Comparison of ENCODE assay signal across 14 cellular contexts in genomic region chr17:77770331-77771105, GRCh38.
DNase-seq lines count a peak whose midpoint lies in the region; ATAC-seq, FAIRE-seq and TF ChIP-seq lines count a peak whose summit lies in the region.
"Had no signal": no experiment of that assay in that cellular context is flagged by ENCODE, and none has a peak within 500 bp of the region (broad histone marks: within the 10 kb centered on the region; RNA-seq: fewer than 3 reads in every experiment).

No MANE protein-coding gene starts in this region.

- H3K27me3 Mint-ChIP-seq in astrocyte (ENCODE audit: low read depth, unreplicated experiment) = peaks cover 52% of the 10 kb centered on the region

- peaks cover 13% of the 10 kb centered on the region for H3K27me3 ChIP-seq in astrocyte (ENCODE audit: insufficient read depth, low read length)

- FAIRE-seq in H54 (lab: Jason Lieb, UNC) = no peak
- peak; percentile 64 for FAIRE-seq in astrocyte (lab: Jason Lieb, UNC)

- H3K27ac Mint-ChIP-seq in astrocyte (ENCODE audit: unreplicated experiment) = peak overlapping the region; percentile 80
- H3K27ac Mint-ChIP-seq: CD4-positive, CD25-positive, alpha-beta regulatory T cell had no signal

- peak overlapping the region; percentile 47 for H3K27ac ChIP-seq in astrocyte (ENCODE audit: low read depth, low read length)
- H3K27ac ChIP-seq: prostate gland had no signal

- H3K4me2 ChIP-seq in astrocyte (ENCODE audit: low read length) = peak overlapping the region; percentile 39

- H3K9me3 ChIP-seq in astrocyte (ENCODE audit: insufficient read depth, low read depth, low read length) = peaks cover under 1% of the 10 kb centered on the region
- H3K9me3 ChIP-seq: prostate gland had no signal

- no peaks in the 10 kb centered on the region for H3K36me3 Mint-ChIP-seq in astrocyte (ENCODE audit: low read depth, unreplicated experiment)
- H3K36me3 Mint-ChIP-seq: CD4-positive, CD25-positive, alpha-beta regulatory T cell had no signal

- H3K9me3 Mint-ChIP-seq in astrocyte (ENCODE audit: unreplicated experiment) = no peaks in the 10 kb centered on the region
- H3K9me3 Mint-ChIP-seq: CD4-positive, CD25-positive, alpha-beta regulatory T cell had no signal

- H3K4me3 Mint-ChIP-seq in astrocyte (ENCODE audit: unreplicated experiment) = no peak overlapping the region
- H3K4me3 Mint-ChIP-seq: CD4-positive, CD25-positive, alpha-beta regulatory T cell had no signal

- TF ChIP-seq CTCF in AG04449 (IDR thresholded peaks at IDR 0.05; ENCODE audit: insufficient read depth, low read length, missing control alignments) = no peak
- TF ChIP-seq CTCF in astrocyte (IDR thresholded peaks at IDR 0.05; ENCODE audit: insufficient read depth, low read depth, low read length) = no peak

- DNase-seq in AG04449 (ENCODE audit: low read depth, low spot score) = peak; percentile 26
- peak; percentile 71 for DNase-seq in H54 (ENCODE audit: insufficient read length, low spot score)
- peak; percentile 91 for DNase-seq in astrocyte (ENCODE audit: low read depth)
- peak; percentile 46 for DNase-seq in iris pigment epithelial cell (ENCODE audit: low read depth)
- no peak for DNase-seq in NCI-H524 treated with DMSO at 0.1 percent for 48 hours (lab: John Stamatoyannopoulos, UW)
- DNase-seq in stimulated activated CD4-positive, alpha-beta T cell treated with anti-CD3 and anti-CD28 coated beads, Interleukin-1b, Interleukin-23, amount 100 ng/mL, for 48 hours = no peak
- no peak for DNase-seq in NCI-H1930 (lab: John Stamatoyannopoulos, UW)
- DNase-seq: activated CD4-positive, alpha-beta T cell treated with anti-CD3 and anti-CD28 coated beads for 4 hours; CD4-positive, CD25-positive, alpha-beta regulatory T cell; dermis blood vessel endothelial cell; glutamatergic neuron; NCI-H774 had no signal

- H3K4me3 ChIP-seq in AG04449 (ENCODE audit: low read depth, low read length) (no peak overlapping the region), astrocyte (ENCODE audit: insufficient read depth, low read depth, low read length) (no peak overlapping the region)
- H3K4me3 ChIP-seq: prostate gland had no signal

- ATAC-seq in HG03521 (IDR thresholded peaks at IDR 0.05; ENCODE audit: unreplicated experiment) = no peak

- POLR2A ChIA-PET in AG04449 (lab: Yijun Ruan, JAX) = interaction anchor here (1.0 kb wide), 1 partner anchor 188 kb away, joined by 3 read pairs; the partner anchor contains the start of gene TNRC6C

- no peaks in the 10 kb centered on the region for H3K79me2 ChIP-seq in astrocyte (ENCODE audit: insufficient read depth, low read length)

- no peaks in the 10 kb centered on the region for H4K20me1 ChIP-seq in astrocyte (ENCODE audit: insufficient read depth, low read length)

- peaks cover 19% of the 10 kb centered on the region for H3K4me1 Mint-ChIP-seq in astrocyte (ENCODE audit: low read depth, unreplicated experiment)

- CTCF ChIA-PET in AG04449 (lab: Yijun Ruan, JAX) = interaction anchor here (0.6 to 2.4 kb wide), 3 partner anchors 242 to 1683 kb away, joined by 3 to 8 read pairs (median 6); no protein-coding TSS in a partner anchor

- H3K4me1 ChIP-seq in astrocyte (ENCODE audit: insufficient read depth, low read length) = peaks cover 18% of the 10 kb centered on the region
- H3K4me1 ChIP-seq: prostate gland had no signal

- H2AFZ ChIP-seq in astrocyte (ENCODE audit: low read depth, low read length) = no peak overlapping the region

- TF ChIP-seq POLR2A in H54 (IDR thresholded peaks at IDR 0.05; ENCODE audit: low read depth, low read length) = no peak

- peak overlapping the region; percentile 53 for H3K9ac ChIP-seq in astrocyte (ENCODE audit: low read length)

- H3K36me3 ChIP-seq in astrocyte (ENCODE audit: insufficient read depth, low read length) = no peaks in the 10 kb centered on the region
- H3K36me3 ChIP-seq: prostate gland had no signal

Comparison
In these comparisons a context has a peak if more than half of its experiments do, and no peak if none do; other contexts are left out.
1. DNase-seq: peak in AG04449 (single experiment), H54 (single experiment), astrocyte (single experiment) and iris pigment epithelial cell (single experiment); none in NCI-H524 treated with DMSO at 0.1 percent for 48 hours (single experiment), stimulated activated CD4-positive, alpha-beta T cell treated with anti-CD3 and anti-CD28 coated beads, Interleukin-1b, Interleukin-23, amount 100 ng/mL, for 48 hours (single experiment) and NCI-H1930 (0 of 2).